Comparison of ENCODE assay signal across 9 cellular contexts in the genomic region with DNA sequence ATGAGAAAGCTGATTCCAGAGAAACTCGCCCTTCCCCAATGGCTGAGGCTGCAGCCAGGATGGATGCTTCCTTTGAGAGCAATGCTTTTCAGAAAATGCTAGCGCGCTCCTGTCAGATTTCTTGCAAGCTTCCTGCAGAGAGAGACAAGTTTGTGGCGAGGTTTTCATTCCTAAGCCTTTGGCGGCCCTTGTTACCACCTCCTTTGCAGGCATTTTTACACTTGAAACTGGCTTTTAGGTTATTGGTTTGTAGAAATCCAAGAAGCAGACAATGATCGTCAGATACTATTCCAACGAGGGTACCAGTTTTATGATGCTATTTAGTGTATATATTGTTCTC. TPM values are rescaled to one million over a fixed set of nuclear protein-coding genes. Genes with fewer than 3 reads are reported as not detected.
DNase-seq lines count a peak whose midpoint lies in the region; ATAC-seq and TF ChIP-seq lines count a peak whose summit lies in the region.
"Had no signal": no experiment of that assay in that cellular context is flagged by ENCODE, and none has a peak within 500 bp of the region (broad histone marks: within the 10 kb centered on the region; RNA-seq: fewer than 3 reads in every experiment).

No MANE protein-coding gene starts in this region.

- H3K27me3 Mint-ChIP-seq in neural progenitor cell (ENCODE audit: insufficient read depth, low read depth) (peaks cover 54% of the 10 kb centered on the region), endothelial cell (ENCODE audit: unreplicated experiment) (peaks cover 30% of the 10 kb centered on the region)

- DNase-seq in AG10803 (ENCODE audit: low read depth) (peak; percentile 45), neural progenitor cell (ENCODE audit: low spot score) (no peak), NCI-H2107 treated with DMSO at 0.1 percent for 48 hours (lab: John Stamatoyannopoulos, UW; ENCODE audit: unreplicated experiment) (no peak), endothelial cell (ENCODE audit: low spot score) (no peak)
- no peak for DNase-seq in effector memory CD4-positive, alpha-beta T cell
- DNase-seq: T-helper 1 cell had no signal

- no peaks in the 10 kb centered on the region for H3K36me3 ChIP-seq in HUES64 (ENCODE audit: insufficient read depth, low read length)
- no peaks in the 10 kb centered on the region for H3K36me3 ChIP-seq in effector memory CD4-positive, alpha-beta T cell (ENCODE audit: control insufficient read depth, insufficient read depth, low read length)
- no peaks in the 10 kb centered on the region for H3K36me3 ChIP-seq in neural progenitor cell

- H3K27ac ChIP-seq in HUES64 (ENCODE audit: low read depth, low read length) (no peak overlapping the region), neural progenitor cell (no peak overlapping the region)
- no peak overlapping the region for H3K27ac ChIP-seq in effector memory CD4-positive, alpha-beta T cell (ENCODE audit: insufficient read depth, low read length, poor library complexity, severe bottlenecking)

- H3K36me3 Mint-ChIP-seq in neural progenitor cell (no peaks in the 10 kb centered on the region), endothelial cell (ENCODE audit: low read depth, unreplicated experiment) (no peaks in the 10 kb centered on the region)

- H3K27ac Mint-ChIP-seq in neural progenitor cell (no peak overlapping the region), endothelial cell (ENCODE audit: unreplicated experiment) (no peak overlapping the region)

- TF ChIP-seq CTCF in AG10803 (conservative IDR thresholded peaks at IDR 0.05; ENCODE audit: low read length) = no peak
- no peak for TF ChIP-seq CTCF in neural progenitor cell (IDR thresholded peaks at IDR 0.05)
- no peak for TF ChIP-seq CTCF in endothelial cell (IDR thresholded peaks at IDR 0.05; ENCODE audit: unreplicated experiment)

- WGBS in HUES64 = 15% methylated on average over 7 of the region's 7 CpGs

- H2AFZ ChIP-seq in neural progenitor cell (replicated peaks) = peak overlapping the region; percentile 74

- H3K27me3 ChIP-seq in HUES64 (ENCODE audit: insufficient read depth, low read length) (peaks cover 94% of the 10 kb centered on the region), neural progenitor cell (peaks cover 100% of the 10 kb centered on the region)
- peaks cover 31% of the 10 kb centered on the region for H3K27me3 ChIP-seq in effector memory CD4-positive, alpha-beta T cell (replicated peaks; ENCODE audit: control insufficient read depth, insufficient read depth, low read length, poor library complexity, severe bottlenecking)

- H3K9ac ChIP-seq in HUES64 (ENCODE audit: low read depth, low read length) (0 out of 2 replicates have a peak overlapping the region, but pooled peaks have one; percentile 18), neural progenitor cell (no peak overlapping the region)

- peak overlapping the region; percentile 60 for H3K4me3 ChIP-seq in AG10803 (ENCODE audit: low read length)
- peak overlapping the region; percentile 58 for H3K4me3 ChIP-seq in HUES64 (ENCODE audit: low read length)
- peak overlapping the region; percentile 47 for H3K4me3 ChIP-seq in effector memory CD4-positive, alpha-beta T cell (ENCODE audit: insufficient read depth, low read depth, low read length, poor library complexity, severe bottlenecking)
- peak overlapping the region; percentile 49 for H3K4me3 ChIP-seq in neural progenitor cell

- H3K9me3 ChIP-seq in HUES64 (ENCODE audit: insufficient read depth, low read depth, low read length) (no peaks in the 10 kb centered on the region), neural progenitor cell (ENCODE audit: low read depth) (no peaks in the 10 kb centered on the region)
- H3K9me3 ChIP-seq in effector memory CD4-positive, alpha-beta T cell (ENCODE audit: control insufficient read depth, low read length) = no peaks in the 10 kb centered on the region

- H3K4me2 ChIP-seq in neural progenitor cell = peak overlapping the region; percentile 79

- no peaks in the 10 kb centered on the region for H3K79me2 ChIP-seq in neural progenitor cell (ENCODE audit: low read depth)

- ATAC-seq in GM18498 (IDR thresholded peaks at IDR 0.05; ENCODE audit: unreplicated experiment) (no peak), GM19035 (IDR thresholded peaks at IDR 0.05; ENCODE audit: unreplicated experiment) (no peak)

- peaks cover 34% of the 10 kb centered on the region for H3F3A ChIP-seq in neural progenitor cell (ENCODE audit: low read depth)

- peaks cover 2% of the 10 kb centered on the region for H3K9me3 Mint-ChIP-seq in neural progenitor cell
- no peaks in the 10 kb centered on the region for H3K9me3 Mint-ChIP-seq in endothelial cell (ENCODE audit: unreplicated experiment)

- peaks cover 6% of the 10 kb centered on the region for H3K4me1 ChIP-seq in HUES64 (ENCODE audit: insufficient read depth, low read length)
- H3K4me1 ChIP-seq in effector memory CD4-positive, alpha-beta T cell (ENCODE audit: control insufficient read depth, insufficient read depth, low read length, poor library complexity, severe bottlenecking) = peaks cover 13% of the 10 kb centered on the region
- H3K4me1 ChIP-seq in neural progenitor cell = peaks cover 7% of the 10 kb centered on the region

- H3K4me1 Mint-ChIP-seq in neural progenitor cell (peaks cover 26% of the 10 kb centered on the region), endothelial cell (ENCODE audit: unreplicated experiment) (peaks cover 7% of the 10 kb centered on the region)

- H3K4me3 Mint-ChIP-seq in neural progenitor cell = peak overlapping the region; percentile 83
- no peak overlapping the region for H3K4me3 Mint-ChIP-seq in endothelial cell (ENCODE audit: unreplicated experiment)

- peaks cover 6% of the 10 kb centered on the region for H4K20me1 ChIP-seq in neural progenitor cell (ENCODE audit: low read depth)

RNA-seq across cellular contexts. Expression of a gene that starts 1.1 kb away (rescaled TPM):
- 0.15 TPM for polyA plus RNA-seq in HUES64 (2013, experiment 1 of 2)
- 0.19 TPM for polyA plus RNA-seq in HUES64 (2013, experiment 2 of 2)
- total RNA-seq in neural progenitor cell (ENCODE audit: low replicate concordance) (0.03 TPM in 1 of 2 replicates, not detected in the other), endothelial cell (ENCODE audit: unreplicated experiment) (1.2 TPM)
